Comparison of ENCODE assay signal across 12 cellular contexts in genomic region chr4:82362565-82362964, GRCh38. TPM values are rescaled to one million over a fixed set of nuclear protein-coding genes. Genes with fewer than 3 reads are reported as not detected.
A peak's percentile ranks its signal among the peaks of the same experiment; 100 is the strongest.
DNase-seq lines count a peak whose midpoint lies in the region; ATAC-seq and TF ChIP-seq lines count a peak whose summit lies in the region.
"Had no signal": no experiment of that assay in that cellular context is flagged by ENCODE, and none has a peak within 500 bp of the region (broad histone marks: within the 10 kb centered on the region; RNA-seq: fewer than 3 reads in every experiment).

No MANE protein-coding gene starts in this region.

- no peak for DNase-seq in activated CD4-positive, alpha-beta T cell treated with anti-CD3 and anti-CD28 coated beads, Interleukin-2, amount 10 ng/mL, durations not matched to agents 7 days and 5 days
- no peak for DNase-seq in activated CD4-positive, alpha-beta T cell treated with anti-CD3 and anti-CD28 coated beads for 1 hour
- DNase-seq in T-cell, result no peak
- DNase-seq in neural crest cell (ENCODE audit: low read depth, low spot score), result no peak
- DNase-seq in NCI-H1436 (lab: John Stamatoyannopoulos, UW), result no peak
- DNase-seq in NCI-H187 treated with DMSO at 0.1 percent for 48 hours (lab: John Stamatoyannopoulos, UW), result no peak
- no peak for DNase-seq in effector CD8-positive, alpha-beta T cell (lab: John Stamatoyannopoulos, UW)
- DNase-seq: EL, hippocampal formation, NCI-H2029, WERI-Rb-1 had no signal

- TF ChIP-seq CTCF in neural crest cell (conservative IDR thresholded peaks at IDR 0.05), result no peak

- no peak overlapping the region for H3K4me3 Mint-ChIP-seq in activated CD4-positive, alpha-beta T cell treated with anti-CD3 and anti-CD28 coated beads, Interleukin-2, amount 10 ng/mL, durations not matched to agents 7 days and 5 days
- H3K4me3 Mint-ChIP-seq in T-cell (peak overlapping the region in 2 of 3 donors; percentile 3 to 43), neural crest cell (peak overlapping the region; percentile 42)

- CTCF ChIA-PET in activated CD4-positive, alpha-beta T cell treated with anti-CD3 and anti-CD28 coated beads, Interleukin-2, amount 10 ng/mL, durations not matched to agents 7 days and 5 days (lab: Charles Lee), result interaction anchor here (1.0 to 3.1 kb wide), 3 partner anchors 8 to 67 kb away, joined by 3 to 14 read pairs (median 5); no protein-coding TSS in a partner anchor
- CTCF ChIA-PET in T-cell (lab: Charles Lee), result interaction anchor here in 1 of 2 donors (1.6 to 3.7 kb wide), 3 partner anchors 62 to 78 kb away, joined by 6 to 19 read pairs (median 8); no protein-coding TSS in a partner anchor

- ATAC-seq in GM21619 (IDR thresholded peaks at IDR 0.05; ENCODE audit: unreplicated experiment) (peak; percentile 57), T-cell (replicated peaks in 1 of 4) (no peak)

- H3K27ac Mint-ChIP-seq in activated CD4-positive, alpha-beta T cell treated with anti-CD3 and anti-CD28 coated beads, Interleukin-2, amount 10 ng/mL, durations not matched to agents 7 days and 5 days, result peak overlapping the region; percentile 36
- peak overlapping the region; percentile 15 to 35 for H3K27ac Mint-ChIP-seq in T-cell
- no peak overlapping the region for H3K27ac Mint-ChIP-seq in neural crest cell (ENCODE audit: unreplicated experiment)

- peaks cover 61% of the 10 kb centered on the region for H3K36me3 Mint-ChIP-seq in activated CD4-positive, alpha-beta T cell treated with anti-CD3 and anti-CD28 coated beads, Interleukin-2, amount 10 ng/mL, durations not matched to agents 7 days and 5 days (ENCODE audit: low read depth)
- H3K36me3 Mint-ChIP-seq in T-cell (peaks cover 24% of the 10 kb centered on the region), neural crest cell (ENCODE audit: low read depth) (peaks cover 15% of the 10 kb centered on the region)

- H3K9me3 Mint-ChIP-seq in activated CD4-positive, alpha-beta T cell treated with anti-CD3 and anti-CD28 coated beads, Interleukin-2, amount 10 ng/mL, durations not matched to agents 7 days and 5 days, result no peaks in the 10 kb centered on the region
- H3K9me3 Mint-ChIP-seq in T-cell (no peaks in the 10 kb centered on the region), neural crest cell (no peaks in the 10 kb centered on the region)

- POLR2A ChIA-PET in activated CD4-positive, alpha-beta T cell treated with anti-CD3 and anti-CD28 coated beads, Interleukin-2, amount 10 ng/mL, durations not matched to agents 7 days and 5 days (lab: Charles Lee), result no interaction called here
- POLR2A ChIA-PET in T-cell (lab: Charles Lee), result no interaction called here

- peaks cover 83% of the 10 kb centered on the region for H3K4me1 Mint-ChIP-seq in activated CD4-positive, alpha-beta T cell treated with anti-CD3 and anti-CD28 coated beads, Interleukin-2, amount 10 ng/mL, durations not matched to agents 7 days and 5 days
- H3K4me1 Mint-ChIP-seq in T-cell (peaks cover 90 to 94% (median 90%) of the 10 kb centered on the region in 3 donors), neural crest cell (peaks cover 46% of the 10 kb centered on the region)

- no peaks in the 10 kb centered on the region for H3K27me3 Mint-ChIP-seq in activated CD4-positive, alpha-beta T cell treated with anti-CD3 and anti-CD28 coated beads, Interleukin-2, amount 10 ng/mL, durations not matched to agents 7 days and 5 days
- H3K27me3 Mint-ChIP-seq in T-cell (no peaks in the 10 kb centered on the region), neural crest cell (ENCODE audit: low read depth) (no peaks in the 10 kb centered on the region)

RNA-seq across cellular contexts. Expression of gene HNRNPD, which starts 11.2 kb away (rescaled TPM):
- 100 to 1,000 TPM; 368 to 430 TPM for total RNA-seq in activated CD4-positive, alpha-beta T cell treated with anti-CD3 and anti-CD28 coated beads, Interleukin-2, amount 10 ng/mL, durations not matched to agents 7 days and 5 days
- total RNA-seq in T-cell, result 100 to 1,000 TPM; 193 to 274 (median 202) TPM
- total RNA-seq in neural crest cell, result 610 and 642 TPM in 2 replicates
